ENCODE assay signal across 27 cellular contexts in genomic region chr3:71902258-71903128, GRCh38.
"Had no signal": no experiment of that assay in that cellular context is flagged by ENCODE, and none has a peak within 500 bp of the region (broad histone marks: within the 10 kb centered on the region; RNA-seq: fewer than 3 reads in every experiment).

No MANE protein-coding gene starts in this region.

- H3K27ac Mint-ChIP-seq: activated CD4-positive, alpha-beta memory T cell treated with anti-CD3 and anti-CD28 coated beads, Interleukin-2, amount 10 ng/mL, durations not matched to agents 7 days and 5 days; activated CD4-positive, alpha-beta T cell treated with anti-CD3 and anti-CD28 coated beads, Interleukin-2, amount 10 ng/mL, durations not matched to agents 7 days and 5 days; activated T-cell treated with anti-CD3 and anti-CD28 coated beads, Interleukin-2, amount 50 U/mL, for 24 hours; activated T-helper 17 cell treated with anti-CD3 and anti-CD28 coated beads, Interleukin-2, amount 50 U/mL, for 72 hours; endodermal cell; progenitor cell of endocrine pancreas; stimulated activated naive B cell treated with anti-CD40 and anti-IgM and Interleukin-4, amounts not matched to agents 10 μg/mL and 1 μg/mL and 100 μg/mL, for 72 hours; T-helper 1 cell treated with Interleukin-12 subunit alpha and Interleukin-12 subunit beta and Interleukin-4 antibody, amounts not matched to agents 30 μg/mL and 1 μg/mL, for 36 hours had no signal

- FAIRE-seq: islet of Langerhans, TTC549 had no signal

- DNase-seq: activated CD4-positive, alpha-beta memory T cell treated with anti-CD3 and anti-CD28 coated beads, Interleukin-2, amount 10 ng/mL, durations not matched to agents 7 days and 5 days; activated CD4-positive, alpha-beta T cell treated with anti-CD3 and anti-CD28 coated beads for 1 hour; activated CD4-positive, alpha-beta T cell treated with anti-CD3 and anti-CD28 coated beads, Interleukin-2, amount 10 ng/mL, durations not matched to agents 7 days and 5 days; activated CD8-positive, alpha-beta memory T cell treated with anti-CD3 and anti-CD28 coated beads, Interleukin-2, amount 50 U/mL, for 48 hours; activated T-cell treated with anti-CD3 and anti-CD28 coated beads, Interleukin-2, amount 50 U/mL, for 24 hours; central memory CD4-positive, alpha-beta T cell; endodermal cell; foreskin keratinocyte; mammary epithelial cell; ovary; retina; stimulated activated CD4-positive, alpha-beta T cell treated with anti-CD3 and anti-CD28 coated beads, Interleukin-1b, Interleukin-23, amount 100 ng/mL, for 48 hours; stimulated activated CD4-positive, alpha-beta T cell treated with anti-CD3 and anti-CD28 coated beads, Interleukin-4, amount 100 ng/mL, for 4 hours; stimulated activated naive B cell treated with anti-CD40 and anti-IgM and Interleukin-4, amounts not matched to agents 10 μg/mL and 1 μg/mL and 100 μg/mL, for 72 hours; stomach; T-helper 9 cell; thyroid gland; WERI-Rb-1 had no signal

- ATAC-seq: activated naive CD4-positive, alpha-beta T cell treated with anti-CD3 and anti-CD28 coated beads, Interleukin-2, amount 50 U/mL, for 72 hours; foreskin keratinocyte; stimulated activated naive B cell treated with anti-CD40 and anti-IgM and Interleukin-4, amounts not matched to agents 10 μg/mL and 1 μg/mL and 100 μg/mL, for 72 hours had no signal

- H3K9me3 Mint-ChIP-seq: activated CD4-positive, alpha-beta memory T cell treated with anti-CD3 and anti-CD28 coated beads, Interleukin-2, amount 10 ng/mL, durations not matched to agents 7 days and 5 days; activated CD4-positive, alpha-beta T cell treated with anti-CD3 and anti-CD28 coated beads, Interleukin-2, amount 10 ng/mL, durations not matched to agents 7 days and 5 days; activated naive CD4-positive, alpha-beta T cell treated with anti-CD3 and anti-CD28 coated beads, Interleukin-2, amount 50 U/mL, for 72 hours; activated T-cell treated with anti-CD3 and anti-CD28 coated beads, Interleukin-2, amount 50 U/mL, for 24 hours; activated T-helper 17 cell treated with anti-CD3 and anti-CD28 coated beads, Interleukin-2, amount 50 U/mL, for 72 hours; endodermal cell; T-helper 1 cell treated with Interleukin-12 subunit alpha and Interleukin-12 subunit beta and Interleukin-4 antibody, amounts not matched to agents 30 μg/mL and 1 μg/mL, for 36 hours had no signal

- H3K4me3 ChIP-seq: breast epithelium, esophagus muscularis mucosa, ovary, smooth muscle cell, stomach, thyroid gland had no signal

- H3K36me3 ChIP-seq: breast epithelium, esophagus muscularis mucosa, ovary, stomach, thyroid gland, WERI-Rb-1 had no signal

- H3K9me3 ChIP-seq: breast epithelium, esophagus muscularis mucosa, ovary, stomach, thyroid gland had no signal

- H3K4me1 Mint-ChIP-seq: activated T-helper 17 cell treated with anti-CD3 and anti-CD28 coated beads, Interleukin-2, amount 50 U/mL, for 72 hours had no signal

- H3K27ac ChIP-seq: breast epithelium, esophagus muscularis mucosa, foreskin keratinocyte, ovary, thyroid gland, WERI-Rb-1 had no signal

- H3K4me1 ChIP-seq: breast epithelium, foreskin keratinocyte, thyroid gland had no signal

- H3K4me3 Mint-ChIP-seq: activated CD4-positive, alpha-beta memory T cell treated with anti-CD3 and anti-CD28 coated beads, Interleukin-2, amount 10 ng/mL, durations not matched to agents 7 days and 5 days; activated CD4-positive, alpha-beta T cell treated with anti-CD3 and anti-CD28 coated beads, Interleukin-2, amount 10 ng/mL, durations not matched to agents 7 days and 5 days; activated T-cell treated with anti-CD3 and anti-CD28 coated beads, Interleukin-2, amount 50 U/mL, for 24 hours; activated T-helper 17 cell treated with anti-CD3 and anti-CD28 coated beads, Interleukin-2, amount 50 U/mL, for 72 hours; endodermal cell; stimulated activated naive B cell treated with anti-CD40 and anti-IgM and Interleukin-4, amounts not matched to agents 10 μg/mL and 1 μg/mL and 100 μg/mL, for 72 hours; T-helper 1 cell treated with Interleukin-12 subunit alpha and Interleukin-12 subunit beta and Interleukin-4 antibody, amounts not matched to agents 30 μg/mL and 1 μg/mL, for 36 hours had no signal

- H3K4me2 ChIP-seq: smooth muscle cell had no signal

- H3K27me3 ChIP-seq: breast epithelium, esophagus muscularis mucosa, foreskin keratinocyte, ovary, thyroid gland had no signal

- H3K36me3 Mint-ChIP-seq: activated naive CD4-positive, alpha-beta T cell treated with anti-CD3 and anti-CD28 coated beads, Interleukin-2, amount 50 U/mL, for 72 hours had no signal
